16 cellular contexts compared by ENCODE assay signal in the genomic region with DNA sequence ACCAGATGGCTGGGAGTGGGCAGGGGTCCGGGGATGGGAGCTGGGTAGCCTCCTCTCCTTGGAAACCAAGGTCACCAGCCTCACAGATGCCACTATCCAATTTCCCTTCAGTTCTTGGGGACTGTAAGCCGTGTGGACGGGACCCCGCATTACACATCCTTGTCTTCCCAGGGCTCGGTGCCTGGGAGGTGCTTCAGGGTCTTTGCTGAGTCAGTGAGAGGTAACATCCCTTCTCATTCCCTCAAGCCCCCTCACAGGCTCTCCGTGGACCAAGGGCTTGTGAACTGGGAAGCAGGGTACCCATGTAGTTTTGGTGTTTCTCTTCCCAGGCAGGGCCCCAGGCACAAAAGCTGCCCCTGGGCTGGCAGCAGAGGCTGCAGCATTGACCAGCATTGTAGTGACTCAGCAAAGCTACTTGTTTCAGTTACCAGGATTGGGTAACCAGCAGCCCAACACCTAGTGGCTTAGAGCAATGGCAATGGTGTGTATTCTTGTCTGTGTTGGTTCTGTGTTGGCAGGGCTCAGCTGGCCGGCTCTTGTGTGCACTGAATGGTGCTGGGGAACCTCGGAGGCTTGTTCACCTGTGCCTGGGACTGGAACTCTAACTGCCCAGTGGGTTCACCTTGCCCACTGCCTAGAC. TPM values are rescaled to one million over a fixed set of nuclear protein-coding genes. Genes with fewer than 3 reads are reported as not detected.
DNase-seq lines count a peak whose midpoint lies in the region; ATAC-seq and TF ChIP-seq lines count a peak whose summit lies in the region.
"Had no signal": no experiment of that assay in that cellular context is flagged by ENCODE, and none has a peak within 500 bp of the region (broad histone marks: within the 10 kb centered on the region; RNA-seq: fewer than 3 reads in every experiment).

No MANE protein-coding gene starts in this region.

- H3K27ac Mint-ChIP-seq in activated naive CD8-positive, alpha-beta T cell treated with anti-CD3 and anti-CD28 coated beads, Interleukin-2, amount 10 ng/mL, durations not matched to agents 7 days and 5 days, result no peak overlapping the region
- H3K27ac Mint-ChIP-seq in activated naive CD8-positive, alpha-beta T cell treated with anti-CD3 and anti-CD28 coated beads, Interleukin-2, amount 50 U/mL, for 24 hours, result no peak overlapping the region
- no peak overlapping the region for H3K27ac Mint-ChIP-seq in neural progenitor cell
- H3K27ac Mint-ChIP-seq: stimulated activated memory B cell treated with anti-CD40 and anti-IgM and Interleukin-4, amounts not matched to agents 10 μg/mL and 1 μg/mL and 100 μg/mL, for 72 hours had no signal

- H4K20me1 ChIP-seq in neural progenitor cell (ENCODE audit: low read depth), result no peaks in the 10 kb centered on the region

- peaks cover 17% of the 10 kb centered on the region for H3K27me3 Mint-ChIP-seq in activated naive CD8-positive, alpha-beta T cell treated with anti-CD3 and anti-CD28 coated beads, Interleukin-2, amount 10 ng/mL, durations not matched to agents 7 days and 5 days
- peaks cover 4% of the 10 kb centered on the region for H3K27me3 Mint-ChIP-seq in activated naive CD8-positive, alpha-beta T cell treated with anti-CD3 and anti-CD28 coated beads, Interleukin-2, amount 50 U/mL, for 24 hours
- H3K27me3 Mint-ChIP-seq in neural progenitor cell (ENCODE audit: insufficient read depth, low read depth), result peaks cover 14% of the 10 kb centered on the region

- peaks cover 0 to 4% (median 0%) of the 10 kb centered on the region in 4 donors for H3K4me1 ChIP-seq in Peyer's patch
- no peaks in the 10 kb centered on the region for H3K4me1 ChIP-seq in upper lobe of right lung
- peaks cover 10% of the 10 kb centered on the region for H3K4me1 ChIP-seq in neural progenitor cell

- no peak overlapping the region for H3K27ac ChIP-seq in Peyer's patch
- H3K27ac ChIP-seq in upper lobe of right lung, result no peak overlapping the region
- H3K27ac ChIP-seq in neural progenitor cell, result no peak overlapping the region
- H3K27ac ChIP-seq: adrenal gland had no signal

- H3K4me3 ChIP-seq in Peyer's patch, result no peak overlapping the region
- no peak overlapping the region for H3K4me3 ChIP-seq in fibroblast of mammary gland (ENCODE audit: control insufficient read depth, low read depth, low read length)
- no peak overlapping the region for H3K4me3 ChIP-seq in upper lobe of right lung
- no peak overlapping the region for H3K4me3 ChIP-seq in neural progenitor cell
- H3K4me3 ChIP-seq: adrenal gland, GM12878, mucosa of descending colon had no signal

- no peaks in the 10 kb centered on the region for H3K9me3 Mint-ChIP-seq in activated naive CD8-positive, alpha-beta T cell treated with anti-CD3 and anti-CD28 coated beads, Interleukin-2, amount 10 ng/mL, durations not matched to agents 7 days and 5 days
- H3K9me3 Mint-ChIP-seq in activated naive CD8-positive, alpha-beta T cell treated with anti-CD3 and anti-CD28 coated beads, Interleukin-2, amount 50 U/mL, for 24 hours, result peaks cover 6% of the 10 kb centered on the region
- no peaks in the 10 kb centered on the region for H3K9me3 Mint-ChIP-seq in neural progenitor cell

- H3K36me3 Mint-ChIP-seq in activated naive CD8-positive, alpha-beta T cell treated with anti-CD3 and anti-CD28 coated beads, Interleukin-2, amount 10 ng/mL, durations not matched to agents 7 days and 5 days, result no peaks in the 10 kb centered on the region
- no peaks in the 10 kb centered on the region for H3K36me3 Mint-ChIP-seq in activated naive CD8-positive, alpha-beta T cell treated with anti-CD3 and anti-CD28 coated beads, Interleukin-2, amount 50 U/mL, for 24 hours (ENCODE audit: low read depth)
- H3K36me3 Mint-ChIP-seq in neural progenitor cell, result no peaks in the 10 kb centered on the region

- intact Hi-C loops in upper lobe of right lung (cut with DNase I), result no loop called here

- POLR2A ChIA-PET in activated naive CD8-positive, alpha-beta T cell treated with anti-CD3 and anti-CD28 coated beads, Interleukin-2, amount 10 ng/mL, durations not matched to agents 7 days and 5 days (lab: Charles Lee), result no interaction called here

- peaks cover 4% of the 10 kb centered on the region for H3F3A ChIP-seq in neural progenitor cell (ENCODE audit: low read depth)

- TF ChIP-seq POLR2A in Peyer's patch (IDR thresholded peaks at IDR 0.05), result no peak

- no peak overlapping the region for H3K4me3 Mint-ChIP-seq in activated naive CD8-positive, alpha-beta T cell treated with anti-CD3 and anti-CD28 coated beads, Interleukin-2, amount 10 ng/mL, durations not matched to agents 7 days and 5 days
- no peak overlapping the region for H3K4me3 Mint-ChIP-seq in activated naive CD8-positive, alpha-beta T cell treated with anti-CD3 and anti-CD28 coated beads, Interleukin-2, amount 50 U/mL, for 24 hours
- no peak overlapping the region for H3K4me3 Mint-ChIP-seq in neural progenitor cell
- H3K4me3 Mint-ChIP-seq: stimulated activated memory B cell treated with anti-CD40 and anti-IgM and Interleukin-4, amounts not matched to agents 10 μg/mL and 1 μg/mL and 100 μg/mL, for 72 hours had no signal

- no peak overlapping the region for H3K4me2 ChIP-seq in neural progenitor cell

- H3K9me3 ChIP-seq in Peyer's patch, result peaks cover 0 to 7% (median 0%) of the 10 kb centered on the region in 4 donors
- H3K9me3 ChIP-seq in upper lobe of right lung, result no peaks in the 10 kb centered on the region
- H3K9me3 ChIP-seq in neural progenitor cell (ENCODE audit: low read depth), result no peaks in the 10 kb centered on the region
- H3K9me3 ChIP-seq: adrenal gland, mucosa of descending colon had no signal

- no peak for ATAC-seq in activated naive CD8-positive, alpha-beta T cell treated with anti-CD3 and anti-CD28 coated beads, Interleukin-2, amount 10 ng/mL, durations not matched to agents 7 days and 5 days (ENCODE audit: low read depth)
- ATAC-seq in activated naive CD8-positive, alpha-beta T cell treated with anti-CD3 and anti-CD28 coated beads, Interleukin-2, amount 50 U/mL, for 24 hours, result no peak
- ATAC-seq in upper lobe of right lung (no peak), GM18909 (IDR thresholded peaks at IDR 0.05; ENCODE audit: poor library complexity, unreplicated experiment) (no peak), HG02852 (IDR thresholded peaks at IDR 0.05; ENCODE audit: unreplicated experiment) (no peak)
- ATAC-seq: GM12878; mucosa of descending colon; stimulated activated memory B cell treated with anti-CD40 and anti-IgM and Interleukin-4, amounts not matched to agents 10 μg/mL and 1 μg/mL and 100 μg/mL, for 72 hours had no signal

- peak; percentile 7 for DNase-seq in activated naive CD8-positive, alpha-beta T cell treated with anti-CD3 and anti-CD28 coated beads, Interleukin-2, amount 10 ng/mL, durations not matched to agents 7 days and 5 days
- no peak for DNase-seq in activated naive CD8-positive, alpha-beta T cell treated with anti-CD3 and anti-CD28 coated beads, Interleukin-2, amount 50 U/mL, for 24 hours
- DNase-seq in Peyer's patch, result peak in 2 of 3 donors; percentile 24 to 39
- DNase-seq in fibroblast of mammary gland (ENCODE audit: low read depth), result peak; percentile 41
- peak; percentile 49 for DNase-seq in upper lobe of right lung
- no peak for DNase-seq in neural progenitor cell (ENCODE audit: low spot score)
- DNase-seq: DND-41; mucosa of descending colon; NCI-H446 treated with DMSO at 0.1 percent for 48 hours; Right ventricle myocardium superior; stimulated activated CD4-positive, alpha-beta T cell treated with anti-CD3 and anti-CD28 coated beads, Interleukin-4, amount 100 ng/mL, for 1 hour had no signal

- H3K9ac ChIP-seq in neural progenitor cell, result no peak overlapping the region

- H2AFZ ChIP-seq in neural progenitor cell (replicated peaks), result no peak overlapping the region

- H3K79me2 ChIP-seq in neural progenitor cell (ENCODE audit: low read depth), result no peaks in the 10 kb centered on the region

- TF ChIP-seq CTCF in Peyer's patch (IDR thresholded peaks at IDR 0.05), result no peak
- TF ChIP-seq CTCF in fibroblast of mammary gland (conservative IDR thresholded peaks at IDR 0.05; ENCODE audit: control insufficient read depth, insufficient read depth, low read depth, low read length), result no peak
- no peak for TF ChIP-seq CTCF in upper lobe of right lung (IDR thresholded peaks at IDR 0.05)
- TF ChIP-seq CTCF in neural progenitor cell (IDR thresholded peaks at IDR 0.05), result no peak

- no peaks in the 10 kb centered on the region for H3K27me3 ChIP-seq in Peyer's patch
- H3K27me3 ChIP-seq in upper lobe of right lung, result peaks cover 2% of the 10 kb centered on the region
- H3K27me3 ChIP-seq in neural progenitor cell, result no peaks in the 10 kb centered on the region

- no peaks in the 10 kb centered on the region for H3K36me3 ChIP-seq in Peyer's patch
- no peaks in the 10 kb centered on the region for H3K36me3 ChIP-seq in upper lobe of right lung
- H3K36me3 ChIP-seq in neural progenitor cell, result no peaks in the 10 kb centered on the region
- H3K36me3 ChIP-seq: adrenal gland had no signal

- H3K4me1 Mint-ChIP-seq in activated naive CD8-positive, alpha-beta T cell treated with anti-CD3 and anti-CD28 coated beads, Interleukin-2, amount 10 ng/mL, durations not matched to agents 7 days and 5 days, result peaks cover 11% of the 10 kb centered on the region
- peaks cover 21% of the 10 kb centered on the region for H3K4me1 Mint-ChIP-seq in activated naive CD8-positive, alpha-beta T cell treated with anti-CD3 and anti-CD28 coated beads, Interleukin-2, amount 50 U/mL, for 24 hours
- peaks cover 28% of the 10 kb centered on the region for H3K4me1 Mint-ChIP-seq in neural progenitor cell

RNA-seq across cellular contexts. Expression of a gene that starts 24.6 kb away (rescaled TPM):
- total RNA-seq in activated naive CD8-positive, alpha-beta T cell treated with anti-CD3 and anti-CD28 coated beads, Interleukin-2, amount 10 ng/mL, durations not matched to agents 7 days and 5 days, result 1 to 10 TPM in 1 of 2 experiments, not detected in 1; 1.2 TPM
- 1 to 10 TPM in 3 of 4 donors, not detected in 1; 1.1 to 6.0 (median 4.4) TPM for total RNA-seq in Peyer's patch
- 3.8 TPM for total RNA-seq in upper lobe of right lung
- total RNA-seq in neural progenitor cell (ENCODE audit: low replicate concordance), result 4.6 and 6.7 TPM in 2 replicates

Comparison
In these comparisons a context has a peak if more than half of its experiments do, and no peak if none do; other contexts are left out.
1. DNase-seq: peak in activated naive CD8-positive, alpha-beta T cell treated with anti-CD3 and anti-CD28 coated beads, Interleukin-2, amount 10 ng/mL, durations not matched to agents 7 days and 5 days (single experiment), Peyer's patch (2 of 3), fibroblast of mammary gland (single experiment) and upper lobe of right lung (single experiment); none in activated naive CD8-positive, alpha-beta T cell treated with anti-CD3 and anti-CD28 coated beads, Interleukin-2, amount 50 U/mL, for 24 hours (single experiment) and neural progenitor cell (single experiment).